In the genomic region with DNA sequence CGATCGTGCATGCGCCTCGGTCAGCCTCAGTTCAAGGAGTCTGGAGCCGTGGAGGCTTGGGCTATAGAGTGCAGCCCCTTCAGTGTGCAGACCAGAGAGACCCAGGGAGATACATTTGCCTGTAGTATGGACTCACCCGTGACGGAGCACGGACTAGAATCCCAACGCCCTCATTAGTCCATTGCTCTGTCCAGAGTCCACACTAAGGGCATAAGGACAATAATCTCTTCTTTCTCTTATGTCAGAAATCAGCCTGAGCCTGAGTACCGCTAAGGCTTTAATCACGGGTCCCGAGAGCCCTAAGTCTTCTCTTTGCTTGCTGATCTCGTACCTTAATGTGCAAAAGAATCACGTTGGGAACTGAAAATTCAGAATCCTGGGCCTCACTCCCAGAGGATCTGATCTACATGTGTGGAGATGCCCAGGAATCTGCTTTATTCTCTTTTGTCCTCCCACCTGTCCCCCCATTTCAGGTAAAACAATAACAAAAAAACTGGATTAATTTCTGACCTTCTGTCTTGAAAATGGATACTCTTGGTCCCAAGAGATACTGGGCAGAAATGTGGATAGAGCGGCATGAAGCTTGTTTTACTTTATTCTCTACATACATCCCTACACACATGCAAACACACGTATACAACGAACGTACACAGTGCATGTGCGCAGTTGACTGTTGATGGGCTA, we compare ENCODE assay signal across 8 cellular contexts. TPM values are rescaled to one million over a fixed set of nuclear protein-coding genes. Genes with fewer than 3 reads are reported as not detected.
A peak's percentile ranks its signal among the peaks of the same experiment; 100 is the strongest.
DNase-seq lines count a peak whose midpoint lies in the region; ATAC-seq and TF ChIP-seq lines count a peak whose summit lies in the region.

No MANE protein-coding gene starts in this region.

- intact Hi-C loops in lower leg skin (cut with DNase I; ENCODE audit: low total_unique reads): no loop called here

- H3K4me3 ChIP-seq in HFF-Myc (replicated peaks; ENCODE audit: low read depth, low read length) (peak overlapping the region; percentile 65), lower leg skin (ENCODE audit: low read depth, poor library complexity, severe bottlenecking) (peak overlapping the region; percentile 71), thoracic aorta (peak overlapping the region; percentile 86)

- WGBS in lower leg skin, 2 donors: 20 to 24% methylated on average over 18 to 19 of the region's 19 CpGs

- H3K9me3 ChIP-seq in thoracic aorta: no peaks in the 10 kb centered on the region

- no peak for ATAC-seq in thoracic aorta (ENCODE audit: insufficient number of reproducible peaks, low FRiP score, low read depth)
- no peak for ATAC-seq in HG02623 (IDR thresholded peaks at IDR 0.05; ENCODE audit: unreplicated experiment)

- H3K4me1 ChIP-seq in thoracic aorta (ENCODE audit: control insufficient read depth in 1 of 2, low read depth in 2 of 2): peaks cover 0 to 18% of the 10 kb centered on the region in 2 donors

- TF ChIP-seq CTCF in HFF-Myc (IDR thresholded peaks at IDR 0.05; ENCODE audit: low read depth, low read length, missing control alignments): no peak
- no peak for TF ChIP-seq CTCF in lower leg skin (IDR thresholded peaks at IDR 0.05)
- no peak for TF ChIP-seq CTCF in thoracic aorta (IDR thresholded peaks at IDR 0.05)

- DNase-seq in SIG-M5 treated with dmso at 0.1 percent for 504 hours (lab: John Stamatoyannopoulos, UW; ENCODE audit: unreplicated experiment): peak; percentile 23
- no peak for DNase-seq in SIG-M5 (lab: John Stamatoyannopoulos, UW)
- DNase-seq in HFF-Myc (ENCODE audit: extremely low read depth, low read depth): no peak
- DNase-seq in NCI-H1417 treated with DMSO at 0.1 percent for 48 hours (lab: John Stamatoyannopoulos, UW): peak; percentile 10
- DNase-seq in cerebellum (ENCODE audit: low spot score): peak; percentile 44
- DNase-seq in lower leg skin (ENCODE audit: low spot score in 2 of 2): peak; percentile 27 to 82
- no peak for DNase-seq in thoracic aorta (ENCODE audit: low spot score)

- no peak for TF ChIP-seq POLR2A in lower leg skin (IDR thresholded peaks at IDR 0.05)

- no peaks in the 10 kb centered on the region for H3K27me3 ChIP-seq in thoracic aorta (replicated peaks; ENCODE audit: insufficient read depth)

- peaks cover 8% of the 10 kb centered on the region for H3K36me3 ChIP-seq in thoracic aorta

- peak overlapping the region; percentile 89 to 90 for H3K27ac ChIP-seq in thoracic aorta

RNA-seq across cellular contexts. Expression of a gene that starts 0.7 kb away (rescaled TPM):
- total RNA-seq in cerebellum: 26.6 TPM
- total RNA-seq in lower leg skin: 10 to 100 TPM; 14.9 to 30.4 (median 23.3) TPM
- 1 to 10 TPM; 3.8 to 4.2 TPM for total RNA-seq in thoracic aorta

RNA-seq across cellular contexts. Expression of a gene that starts 38.2 kb away (rescaled TPM):
- 485 TPM for total RNA-seq in cerebellum
- 100 to 1,000 TPM; 104 to 219 (median 142) TPM for total RNA-seq in lower leg skin
- total RNA-seq in thoracic aorta: 10 to 100 TPM; 30.8 to 70.4 TPM

RNA-seq across cellular contexts. Expression of a gene that starts 50.9 kb away (rescaled TPM):
- total RNA-seq in cerebellum (8.0 TPM), lower leg skin (10 to 100 TPM; 28.2 to 37.2 (median 29.5) TPM), thoracic aorta (10 to 100 TPM; 17.2 to 44.5 TPM)

Comparison
In these comparisons a context has a peak if more than half of its experiments do, and no peak if none do; other contexts are left out.
1. DNase-seq: peak in SIG-M5 treated with dmso at 0.1 percent for 504 hours (single experiment), NCI-H1417 treated with DMSO at 0.1 percent for 48 hours (single experiment), cerebellum (single experiment) and lower leg skin (2 of 2); none in SIG-M5 (single experiment), HFF-Myc (single experiment) and thoracic aorta (single experiment).
2. Peak in every context shown above with its lines, with median percentiles within 50 percentile points of each other: H3K4me3 ChIP-seq.